ENCODE assay signal across 35 cellular contexts in the genomic region with DNA sequence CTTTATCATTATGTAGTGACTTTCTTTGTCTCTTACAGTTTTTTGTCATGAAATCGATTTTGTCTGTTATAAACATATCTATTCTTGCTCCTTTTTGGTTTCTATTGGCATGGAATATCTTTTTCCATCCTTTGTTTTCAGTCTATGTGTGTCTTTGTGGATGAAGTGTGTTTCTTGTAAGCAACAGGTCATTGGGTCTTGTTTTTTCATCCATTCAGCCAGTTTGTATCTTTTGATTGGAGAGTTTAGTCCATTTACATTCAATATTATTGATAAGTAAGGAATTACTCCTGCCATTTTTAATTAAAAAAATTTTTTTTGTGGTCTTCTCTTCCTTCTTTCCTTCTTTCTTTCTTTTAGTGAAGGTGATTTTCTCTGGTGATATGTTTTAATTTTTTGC.
"Had no signal": no experiment of that assay in that cellular context is flagged by ENCODE, and none has a peak within 500 bp of the region (broad histone marks: within the 10 kb centered on the region; RNA-seq: fewer than 3 reads in every experiment).

No MANE protein-coding gene starts in this region.

- H3K36me3 ChIP-seq: MG63 had no signal

- DNase-seq: Karpas-422, Kasumi-1, MG63, MM.1S, MV-4-11, NCI-H1048, NCI-H1092, NCI-H1092 treated with DMSO at 0.1 percent for 48 hours, NCI-H1105, NCI-H1105 treated with DMSO at 0.1 percent for 48 hours, NCI-H1417, NCI-H1417 treated with DMSO at 0.1 percent for 48 hours, NCI-H1436, NCI-H1436 treated with DMSO at 0.1 percent for 48 hours, NCI-H146, NCI-H1694, NCI-H1694 treated with DMSO at 0.1 percent for 48 hours, NCI-H187, NCI-H187 treated with DMSO at 0.1 percent for 48 hours, NCI-H1930, NCI-H2029, NCI-H2029 treated with DMSO at 0.1 percent for 48 hours, NCI-H2081, NCI-H2081 treated with DMSO at 0.1 percent for 48 hours, NCI-H2107, NCI-H2171, NCI-H2171 treated with DMSO at 0.1 percent for 48 hours, NCI-H2227 treated with DMSO at 0.1 percent for 48 hours, NCI-H226, NCI-H345, NCI-H446, NCI-H446 treated with DMSO at 0.1 percent for 48 hours, NCI-H510A, NCI-H510A treated with DMSO at 0.1 percent for 48 hours, NCI-H524 had no signal

- H3K4me3 ChIP-seq: MG63 had no signal

- H3K27me3 ChIP-seq: MG63 had no signal
